In genomic region chr7:101924171-101924570, GRCh38 we compare ENCODE assay signal across 10 cellular contexts.
DNase-seq lines count a peak whose midpoint lies in the region; ATAC-seq and TF ChIP-seq lines count a peak whose summit lies in the region.
"Had no signal": no experiment of that assay in that cellular context is flagged by ENCODE, and none has a peak within 500 bp of the region (broad histone marks: within the 10 kb centered on the region; RNA-seq: fewer than 3 reads in every experiment).

No MANE protein-coding gene starts in this region.

- WGBS in stomach, 5 donors = 76 to 84% (median 82%) methylated on average over 9 of the region's 9 CpGs

- no peak for TF ChIP-seq EP300 in stomach (IDR thresholded peaks at IDR 0.05)

- no peak overlapping the region for H3K4me3 ChIP-seq in stomach

- no peaks in the 10 kb centered on the region for H3K27me3 ChIP-seq in stomach

- POLR2A ChIA-PET in WTC11 (lab: Charles Lee) = no interaction called here

- in situ Hi-C loops in ACHN (cut with HindIII; ENCODE audit: low pct_ligation_motif_present, low pct_unique_long_range_greater_than_20kb, low sequenced_read_pairs) = no loop called here

- no peak overlapping the region for H3K27ac Mint-ChIP-seq in activated CD8-positive, alpha-beta memory T cell treated with anti-CD3 and anti-CD28 coated beads, Interleukin-2, amount 10 ng/mL, durations not matched to agents 7 days and 5 days
- peak overlapping the region; percentile 1 for H3K27ac Mint-ChIP-seq in WTC11

- H3K9me3 Mint-ChIP-seq in activated CD8-positive, alpha-beta memory T cell treated with anti-CD3 and anti-CD28 coated beads, Interleukin-2, amount 10 ng/mL, durations not matched to agents 7 days and 5 days (ENCODE audit: low read depth) = no peaks in the 10 kb centered on the region
- no peaks in the 10 kb centered on the region for H3K9me3 Mint-ChIP-seq in WTC11

- no peaks in the 10 kb centered on the region for H3K36me3 Mint-ChIP-seq in activated CD8-positive, alpha-beta memory T cell treated with anti-CD3 and anti-CD28 coated beads, Interleukin-2, amount 10 ng/mL, durations not matched to agents 7 days and 5 days
- peaks cover 5% of the 10 kb centered on the region for H3K36me3 Mint-ChIP-seq in WTC11

- intact Hi-C loops in left ventricle myocardium superior (cut with micrococcal nuclease) = no loop called here
- intact Hi-C loops in stomach (cut with DNase I; ENCODE audit: low total_unique reads) = no loop called here

- TF ChIP-seq CTCF in WTC11 (IDR thresholded peaks at IDR 0.05) (no peak), stomach (IDR thresholded peaks at IDR 0.05) (no peak)

- H3K36me3 ChIP-seq in stomach = peaks cover 0 to 12% (median 8%) of the 10 kb centered on the region in 4 donors

- no peak for DNase-seq in activated CD8-positive, alpha-beta memory T cell treated with anti-CD3 and anti-CD28 coated beads, Interleukin-2, amount 10 ng/mL, durations not matched to agents 7 days and 5 days
- DNase-seq in activated CD8-positive, alpha-beta memory T cell treated with anti-CD3 and anti-CD28 coated beads, Interleukin-2, amount 50 U/mL, for 4 hours = no peak
- DNase-seq in WTC11 (ENCODE audit: low spot score) (no peak), left ventricle myocardium superior (peak; percentile 57), stomach (no peak), mesenteric fat pad (ENCODE audit: low spot score) (no peak), ACHN (no peak)
- DNase-seq: activated CD4-positive, CD25-positive, alpha-beta regulatory T cell treated with anti-CD3 and anti-CD28 coated beads, Interleukin-2, amount 50 U/mL, for 72 hours had no signal

- peak; percentile 36 for ATAC-seq in activated CD8-positive, alpha-beta memory T cell treated with anti-CD3 and anti-CD28 coated beads, Interleukin-2, amount 10 ng/mL, durations not matched to agents 7 days and 5 days
- no peak for ATAC-seq in WTC11
- ATAC-seq in left ventricle myocardium superior = peak; percentile 88
- ATAC-seq in HG03457 (IDR thresholded peaks at IDR 0.05; ENCODE audit: unreplicated experiment) = no peak

- H3K9me3 ChIP-seq in stomach = no peaks in the 10 kb centered on the region

- TF ChIP-seq POLR2A in stomach (IDR thresholded peaks at IDR 0.05) = no peak

- H3K4me3 Mint-ChIP-seq in activated CD8-positive, alpha-beta memory T cell treated with anti-CD3 and anti-CD28 coated beads, Interleukin-2, amount 10 ng/mL, durations not matched to agents 7 days and 5 days = no peak overlapping the region
- no peak overlapping the region for H3K4me3 Mint-ChIP-seq in WTC11

- H3K27me3 Mint-ChIP-seq in activated CD8-positive, alpha-beta memory T cell treated with anti-CD3 and anti-CD28 coated beads, Interleukin-2, amount 10 ng/mL, durations not matched to agents 7 days and 5 days = no peaks in the 10 kb centered on the region
- no peaks in the 10 kb centered on the region for H3K27me3 Mint-ChIP-seq in WTC11 (ENCODE audit: low read depth)

- CTCF ChIA-PET in activated CD8-positive, alpha-beta memory T cell treated with anti-CD3 and anti-CD28 coated beads, Interleukin-2, amount 10 ng/mL, durations not matched to agents 7 days and 5 days (lab: Charles Lee) = no interaction called here
- CTCF ChIA-PET in WTC11 (lab: Charles Lee) = no interaction called here

- peaks cover 10 to 41% (median 23%) of the 10 kb centered on the region in 4 donors for H3K4me1 ChIP-seq in stomach

- peaks cover 2% of the 10 kb centered on the region for H3K4me1 Mint-ChIP-seq in activated CD8-positive, alpha-beta memory T cell treated with anti-CD3 and anti-CD28 coated beads, Interleukin-2, amount 10 ng/mL, durations not matched to agents 7 days and 5 days
- H3K4me1 Mint-ChIP-seq in WTC11 = peaks cover 50% of the 10 kb centered on the region

- peak overlapping the region in 4 of 5 donors; percentile 14 to 73 (median 43) for H3K27ac ChIP-seq in stomach
- H3K27ac ChIP-seq: C4-2B had no signal

TF ChIP-seq in WTC11, 78 proteins besides CTCF, POLR2A, EP300 and RAD21 (continues in another document):
- TF ChIP-seq ZNF263 (CRISPR knock-in tag; IDR thresholded peaks at IDR 0.05; ENCODE audit: low read depth) (no peak), AFF4 (CRISPR knock-in tag; IDR thresholded peaks at IDR 0.05; ENCODE audit: borderline replicate concordance) (no peak), CDX4 (CRISPR knock-in tag; IDR thresholded peaks at IDR 0.05; ENCODE audit: borderline replicate concordance) (no peak), NFE2L1 (CRISPR knock-in tag; IDR thresholded peaks at IDR 0.05) (no peak), ZSCAN18 (CRISPR knock-in tag; IDR thresholded peaks at IDR 0.05) (no peak), E2F5 (CRISPR knock-in tag; IDR thresholded peaks at IDR 0.05) (no peak), E2F4 (CRISPR knock-in tag; IDR thresholded peaks at IDR 0.05; ENCODE audit: borderline replicate concordance, low read depth) (no peak), SMAD3 (CRISPR knock-in tag; IDR thresholded peaks at IDR 0.05; ENCODE audit: borderline replicate concordance) (no peak), FOXK1 (CRISPR knock-in tag; IDR thresholded peaks at IDR 0.05) (no peak)

Comparison
In these comparisons a context has a peak if more than half of its experiments do, and no peak if none do; other contexts are left out.
1. ATAC-seq: peak in activated CD8-positive, alpha-beta memory T cell treated with anti-CD3 and anti-CD28 coated beads, Interleukin-2, amount 10 ng/mL, durations not matched to agents 7 days and 5 days (single experiment) and left ventricle myocardium superior (single experiment); none in WTC11 (single experiment) and HG03457 (single experiment).